ENCODE assay signal across 8 cellular contexts in the genomic region with DNA sequence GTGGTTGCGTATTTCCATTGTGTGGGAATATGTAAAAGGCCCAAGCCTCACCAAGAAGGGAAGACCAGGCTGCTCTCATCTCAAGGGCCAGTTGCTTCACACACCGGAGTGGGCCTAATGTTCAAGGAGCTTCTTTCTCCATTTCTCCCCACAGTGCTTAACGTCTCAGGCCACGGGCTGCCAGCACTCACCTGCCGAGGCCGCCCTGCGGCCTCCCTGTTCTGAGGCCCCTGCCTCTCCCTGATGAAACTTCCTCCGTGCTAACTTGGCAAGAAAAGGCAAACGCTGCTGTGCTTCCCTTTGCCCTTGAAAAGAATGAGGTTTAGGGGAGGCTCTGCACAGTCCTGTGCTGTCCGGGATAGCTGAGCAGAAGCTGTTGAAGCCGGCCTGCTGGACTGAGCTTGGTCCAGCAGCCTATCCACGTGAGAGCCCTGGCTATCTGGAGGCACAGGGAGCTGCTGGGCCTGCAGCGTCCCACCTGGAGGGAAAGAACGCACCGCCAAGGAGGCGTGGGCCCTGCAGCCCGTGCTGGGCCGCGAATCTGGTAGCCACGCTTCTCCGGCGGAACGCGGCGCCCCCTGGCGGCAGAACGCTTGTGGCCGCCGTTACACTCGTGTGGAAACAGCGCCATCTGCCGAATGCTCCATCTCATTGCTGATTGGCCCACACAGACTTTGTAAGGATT.
DNase-seq lines count a peak whose midpoint lies in the region; ATAC-seq and TF ChIP-seq lines count a peak whose summit lies in the region.

No MANE protein-coding gene starts in this region.

- peak; percentile 92 for DNase-seq in CD1c-positive myeloid dendritic cell (ENCODE audit: extremely low spot score)
- peak; percentile 88 for DNase-seq in KBM-7
- DNase-seq in PC-9 = peak; percentile 55 to 81
- peak; percentile 90 for DNase-seq in activated T-cell treated with anti-CD3 and anti-CD28 coated beads, Interleukin-2, amount 50 U/mL, for 1 hour
- DNase-seq in fibroblast of gingiva (ENCODE audit: low read depth) = peak; percentile 67
- DNase-seq in stimulated activated naive CD4-positive, alpha-beta T cell (lab: John Stamatoyannopoulos, UW) = peak; percentile 64 to 89 (median 78)

- no TSS peak for BruUV-seq in PC-9 (replicated peaks; lab: Mats Ljungman, UMichigan)

- no peak for TF ChIP-seq EP300 in neural cell (conservative IDR thresholded peaks at IDR 0.05; ENCODE audit: poor library complexity, severe bottlenecking)

- H3K27ac ChIP-seq in PC-9 = no peak overlapping the region
- no peak overlapping the region for H3K27ac ChIP-seq in neural cell (ENCODE audit: low read length)

- H3F3A ChIP-seq in PC-9 (ENCODE audit: insufficient read depth, low read depth) (no peaks in the 10 kb centered on the region), neural cell (ENCODE audit: insufficient read depth, low read length, poor library complexity, severe bottlenecking) (no peaks in the 10 kb centered on the region)

- H4K20me1 ChIP-seq in PC-9 (ENCODE audit: insufficient read depth) = no peaks in the 10 kb centered on the region
- no peaks in the 10 kb centered on the region for H4K20me1 ChIP-seq in neural cell (ENCODE audit: insufficient read depth)

- H3K79me2 ChIP-seq in PC-9 (ENCODE audit: low read depth) (no peaks in the 10 kb centered on the region), neural cell (replicated peaks; ENCODE audit: insufficient read depth, low read length) (no peaks in the 10 kb centered on the region)

- no peaks in the 10 kb centered on the region for H3K36me3 ChIP-seq in PC-9 (ENCODE audit: low read depth)
- H3K36me3 ChIP-seq in neural cell (ENCODE audit: insufficient read depth, low read length) = no peaks in the 10 kb centered on the region

- H3K9me3 ChIP-seq in PC-9 (ENCODE audit: insufficient read depth, low read depth) (no peaks in the 10 kb centered on the region), neural cell (ENCODE audit: low read length) (no peaks in the 10 kb centered on the region)

- peak; percentile 71 for ATAC-seq in GM19455 (IDR thresholded peaks at IDR 0.05; ENCODE audit: unreplicated experiment)

- H3K4me1 ChIP-seq in PC-9 (replicated peaks; ENCODE audit: insufficient read depth) = no peaks in the 10 kb centered on the region; the same call in 1 of the 2 replicates

- H3K27me3 ChIP-seq in PC-9 (ENCODE audit: insufficient read depth, low read depth) = no peaks in the 10 kb centered on the region
- no peaks in the 10 kb centered on the region for H3K27me3 ChIP-seq in neural cell (ENCODE audit: insufficient read depth, low read depth, low read length)

- H3K4me2 ChIP-seq in PC-9 (peak overlapping the region; percentile 59), neural cell (ENCODE audit: low read length) (no peak overlapping the region)

- H3K9me2 ChIP-seq in PC-9 (ENCODE audit: insufficient read depth) = no peaks in the 10 kb centered on the region
- no peaks in the 10 kb centered on the region for H3K9me2 ChIP-seq in neural cell (ENCODE audit: insufficient read depth, low read length)

- CTCF ChIA-PET in PC-9 (lab: Charles Lee) = interaction anchor here (0.6 to 2.1 kb wide), 2 partner anchors 98 to 266 kb away, joined by 3 to 8 read pairs; no protein-coding TSS in a partner anchor

- POLR2A ChIA-PET in PC-9 (lab: Charles Lee; ENCODE audit: unreplicated experiment) = no interaction called here

- H3K9ac ChIP-seq in neural cell (ENCODE audit: low read length) = peak overlapping the region; percentile 16

- intact Hi-C loops in PC-9 (cut with micrococcal nuclease; ENCODE audit: unreplicated experiment) = loop anchor here (1.0 to 10.0 kb wide), 2 partner anchors 98 to 247 kb away; a partner anchor contains a TSS

- H3K4me3 ChIP-seq in PC-9 (no peak overlapping the region), neural cell (ENCODE audit: low read length) (no peak overlapping the region)

- in situ Hi-C loops in KBM-7 (cut with MboI; ENCODE audit: low pct_unique_long_range_greater_than_20kb, low sequenced_read_pairs) = no loop called here

- H2AFZ ChIP-seq in PC-9 = no peak overlapping the region
- no peak overlapping the region for H2AFZ ChIP-seq in neural cell (ENCODE audit: low read depth, low read length)

- TF ChIP-seq CTCF in PC-9 (conservative IDR thresholded peaks at IDR 0.05) (peak; percentile 93), neural cell (IDR thresholded peaks at IDR 0.05; ENCODE audit: poor library complexity, severe bottlenecking) (peak; percentile 100)

- peak; percentile 98 for TF ChIP-seq RAD21 in neural cell (conservative IDR thresholded peaks at IDR 0.05)

TF ChIP-seq in neural cell, 6 proteins besides CTCF, POLR2A, EP300 and RAD21:
- TF ChIP-seq EZH2 (IDR thresholded peaks at IDR 0.05; ENCODE audit: borderline replicate concordance, insufficient read depth, low read length, poor library complexity, severe bottlenecking) = no peak
- peak; percentile 44 for TF ChIP-seq MXI1 (conservative IDR thresholded peaks at IDR 0.05; ENCODE audit: poor library complexity, severe bottlenecking)
- TF ChIP-seq TAF1 (IDR thresholded peaks at IDR 0.05; ENCODE audit: low read depth) = no peak
- TF ChIP-seq, protein P1, sequence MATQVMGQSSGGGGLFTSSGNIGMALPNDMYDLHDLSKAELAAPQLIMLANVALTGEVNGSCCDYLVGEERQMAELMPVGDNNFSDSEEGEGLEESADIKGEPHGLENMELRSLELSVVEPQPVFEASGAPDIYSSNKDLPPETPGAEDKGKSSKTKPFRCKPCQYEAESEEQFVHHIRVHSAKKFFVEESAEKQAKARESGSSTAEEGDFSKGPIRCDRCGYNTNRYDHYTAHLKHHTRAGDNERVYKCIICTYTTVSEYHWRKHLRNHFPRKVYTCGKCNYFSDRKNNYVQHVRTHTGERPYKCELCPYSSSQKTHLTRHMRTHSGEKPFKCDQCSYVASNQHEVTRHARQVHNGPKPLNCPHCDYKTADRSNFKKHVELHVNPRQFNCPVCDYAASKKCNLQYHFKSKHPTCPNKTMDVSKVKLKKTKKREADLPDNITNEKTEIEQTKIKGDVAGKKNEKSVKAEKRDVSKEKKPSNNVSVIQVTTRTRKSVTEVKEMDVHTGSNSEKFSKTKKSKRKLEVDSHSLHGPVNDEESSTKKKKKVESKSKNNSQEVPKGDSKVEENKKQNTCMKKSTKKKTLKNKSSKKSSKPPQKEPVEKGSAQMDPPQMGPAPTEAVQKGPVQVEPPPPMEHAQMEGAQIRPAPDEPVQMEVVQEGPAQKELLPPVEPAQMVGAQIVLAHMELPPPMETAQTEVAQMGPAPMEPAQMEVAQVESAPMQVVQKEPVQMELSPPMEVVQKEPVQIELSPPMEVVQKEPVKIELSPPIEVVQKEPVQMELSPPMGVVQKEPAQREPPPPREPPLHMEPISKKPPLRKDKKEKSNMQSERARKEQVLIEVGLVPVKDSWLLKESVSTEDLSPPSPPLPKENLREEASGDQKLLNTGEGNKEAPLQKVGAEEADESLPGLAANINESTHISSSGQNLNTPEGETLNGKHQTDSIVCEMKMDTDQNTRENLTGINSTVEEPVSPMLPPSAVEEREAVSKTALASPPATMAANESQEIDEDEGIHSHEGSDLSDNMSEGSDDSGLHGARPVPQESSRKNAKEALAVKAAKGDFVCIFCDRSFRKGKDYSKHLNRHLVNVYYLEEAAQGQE (IDR thresholded peaks at IDR 0.05; ENCODE audit: borderline replicate concordance) = no peak
- TF ChIP-seq SMC3 (conservative IDR thresholded peaks at IDR 0.05; ENCODE audit: poor library complexity) = peak; percentile 100
- no peak for TF ChIP-seq POLR2AphosphoS5 (IDR thresholded peaks at IDR 0.05)
TF ChIP-seq in neural cell: peak in this region for 2.
